ENCODE assay signal across 12 cellular contexts in the genomic region with DNA sequence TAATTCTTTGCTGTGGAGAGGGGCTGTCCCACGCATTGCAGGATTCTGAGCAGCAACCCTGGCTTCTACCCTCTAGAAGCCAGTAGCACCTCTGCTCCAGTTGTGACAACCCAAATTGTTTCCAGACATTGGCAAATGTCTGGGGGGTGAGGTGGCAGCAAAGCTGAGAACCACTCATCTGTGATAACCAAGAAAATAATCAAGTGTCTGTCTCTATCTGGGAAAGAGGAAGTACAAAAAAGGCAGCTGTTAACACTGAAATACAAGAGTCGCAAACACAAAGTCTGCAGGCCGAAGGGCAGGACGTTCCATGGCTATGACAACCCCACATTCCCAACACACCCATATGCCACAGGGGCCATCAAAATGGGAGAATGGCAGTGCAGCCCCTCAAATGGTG. TPM values are rescaled to one million over a fixed set of nuclear protein-coding genes. Genes with fewer than 3 reads are reported as not detected.
DNase-seq lines count a peak whose midpoint lies in the region; ATAC-seq, FAIRE-seq and TF ChIP-seq lines count a peak whose summit lies in the region.
"Had no signal": no experiment of that assay in that cellular context is flagged by ENCODE, and none has a peak within 500 bp of the region (broad histone marks: within the 10 kb centered on the region; RNA-seq: fewer than 3 reads in every experiment).

No MANE protein-coding gene starts in this region.

- H3K9ac ChIP-seq in OCI-LY3 (ENCODE audit: low read length) (peak overlapping the region; percentile 74), mucosa of rectum (ENCODE audit: low read depth in 1 of 2, low read length in 2 of 2) (no peak overlapping the region)
- H3K9ac ChIP-seq: KMS-11, parathyroid adenoma had no signal

- no peaks in the 10 kb centered on the region for H3K36me3 ChIP-seq in OCI-LY3 (replicated peaks; ENCODE audit: low read depth, low read length)
- peaks cover 27 to 32% of the 10 kb centered on the region in 2 donors for H3K36me3 ChIP-seq in mucosa of rectum (ENCODE audit: control insufficient read depth in 2 of 2, insufficient read depth in 2 of 2, low read length in 2 of 2)
- H3K36me3 ChIP-seq in left ventricle myocardium inferior: no peaks in the 10 kb centered on the region
- H3K36me3 ChIP-seq: SJSA1 had no signal

- intact Hi-C loops in left ventricle myocardium inferior (cut with micrococcal nuclease): no loop called here

- TF ChIP-seq CTCF in OCI-LY3 (IDR thresholded peaks at IDR 0.05; ENCODE audit: low read depth, low read length) (no peak), left ventricle myocardium inferior (IDR thresholded peaks at IDR 0.05; ENCODE audit: borderline replicate concordance) (no peak)

- H3K4me2 ChIP-seq in OCI-LY3 (ENCODE audit: low read length): peak overlapping the region; percentile 58
- H3K4me2 ChIP-seq: KMS-11 had no signal

- no peaks in the 10 kb centered on the region for H3K27me3 ChIP-seq in OCI-LY3 (ENCODE audit: low read depth, low read length)
- no peaks in the 10 kb centered on the region for H3K27me3 ChIP-seq in mucosa of rectum (ENCODE audit: control insufficient read depth in 2 of 2, insufficient read depth in 2 of 2, low read length in 2 of 2)
- H3K27me3 ChIP-seq in left ventricle myocardium inferior (ENCODE audit: low read depth): no peaks in the 10 kb centered on the region
- H3K27me3 ChIP-seq: SJSA1 had no signal

- TF ChIP-seq POLR2A in GM12891 (IDR thresholded peaks at IDR 0.05; ENCODE audit: low read depth, low read length): no peak

- DNase-seq in GM12891 (ENCODE audit: insufficient read length, low spot score) (no peak), DMS153 treated with DMSO at 0.1 percent for 48 hours (lab: John Stamatoyannopoulos, UW; ENCODE audit: unreplicated experiment) (no peak), glomerular visceral epithelial cell (ENCODE audit: extremely low spot score) (no peak), left ventricle myocardium inferior (no peak), NCI-H1105 (lab: John Stamatoyannopoulos, UW) (no peak)
- DNase-seq: stimulated activated naive CD4-positive, alpha-beta T cell treated with Interleukin-2 at 50 U/mL for 16 hours had no signal

- peak; percentile 68 for FAIRE-seq in GM12891 (lab: Jason Lieb, UNC)

- H3K4me1 ChIP-seq in OCI-LY3 (ENCODE audit: low read length) (peaks cover 81% of the 10 kb centered on the region), mucosa of rectum (ENCODE audit: control insufficient read depth in 2 of 2, insufficient read depth in 2 of 2, low read length in 2 of 2) (peaks cover 8 to 29% of the 10 kb centered on the region in 2 donors), left ventricle myocardium inferior (no peaks in the 10 kb centered on the region)
- H3K4me1 ChIP-seq: parathyroid adenoma had no signal

- H2AFZ ChIP-seq in OCI-LY3 (ENCODE audit: low read depth, low read length): no peak overlapping the region
- H2AFZ ChIP-seq: parathyroid adenoma had no signal

- no peaks in the 10 kb centered on the region for H3K9me3 ChIP-seq in OCI-LY3 (ENCODE audit: insufficient read depth, low read length)
- H3K9me3 ChIP-seq in mucosa of rectum (ENCODE audit: control insufficient read depth in 2 of 2, low read length in 2 of 2): no peaks in the 10 kb centered on the region
- no peaks in the 10 kb centered on the region for H3K9me3 ChIP-seq in left ventricle myocardium inferior (replicated peaks)
- H3K9me3 ChIP-seq: SJSA1 had no signal

- H3K4me3 ChIP-seq in OCI-LY3 (ENCODE audit: low read length): peak overlapping the region; percentile 33
- peak overlapping the region in 1 of 2 donors; percentile 13 for H3K4me3 ChIP-seq in mucosa of rectum (ENCODE audit: low read length in 2 of 2)
- no peak overlapping the region for H3K4me3 ChIP-seq in left ventricle myocardium inferior
- H3K4me3 ChIP-seq: SJSA1 had no signal

- peak overlapping the region; percentile 99 for H3K27ac ChIP-seq in OCI-LY3 (ENCODE audit: low read length)
- peak overlapping the region; percentile 61 to 64 for H3K27ac ChIP-seq in mucosa of rectum (ENCODE audit: low read depth in 2 of 2, low read length in 2 of 2)
- H3K27ac ChIP-seq in left ventricle myocardium inferior (replicated peaks): no peak overlapping the region
- H3K27ac ChIP-seq: KMS-11, parathyroid adenoma, SJSA1 had no signal

- ATAC-seq in GM21737 (IDR thresholded peaks at IDR 0.05; ENCODE audit: unreplicated experiment): peak; percentile 38

- H4K20me1 ChIP-seq in OCI-LY3 (ENCODE audit: insufficient read depth, low read length): no peaks in the 10 kb centered on the region

- no peaks in the 10 kb centered on the region for H3K79me2 ChIP-seq in OCI-LY3 (ENCODE audit: low read length)
- H3K79me2 ChIP-seq: parathyroid adenoma had no signal

TF ChIP-seq in GM12891, 5 proteins besides CTCF, POLR2A, EP300 and RAD21:
- TF ChIP-seq PAX5 (IDR thresholded peaks at IDR 0.05; ENCODE audit: insufficient read depth, low read length, severe bottlenecking): no peak
- peak; percentile 77 for TF ChIP-seq SPI1 (IDR thresholded peaks at IDR 0.05; ENCODE audit: low read depth, low read length)
- no peak for TF ChIP-seq TAF1 (IDR thresholded peaks at IDR 0.05; ENCODE audit: low read depth, low read length)

RNA-seq across cellular contexts. Expression of gene GNB5, which starts 42.2 kb away (rescaled TPM):
- 6.4 TPM for polyA plus RNA-seq in GM12891 (2012; ENCODE audit: low read depth, missing spikeins)
- 10.5 TPM for total RNA-seq in left ventricle myocardium inferior
